8 cellular contexts compared by ENCODE assay signal in the genomic region with DNA sequence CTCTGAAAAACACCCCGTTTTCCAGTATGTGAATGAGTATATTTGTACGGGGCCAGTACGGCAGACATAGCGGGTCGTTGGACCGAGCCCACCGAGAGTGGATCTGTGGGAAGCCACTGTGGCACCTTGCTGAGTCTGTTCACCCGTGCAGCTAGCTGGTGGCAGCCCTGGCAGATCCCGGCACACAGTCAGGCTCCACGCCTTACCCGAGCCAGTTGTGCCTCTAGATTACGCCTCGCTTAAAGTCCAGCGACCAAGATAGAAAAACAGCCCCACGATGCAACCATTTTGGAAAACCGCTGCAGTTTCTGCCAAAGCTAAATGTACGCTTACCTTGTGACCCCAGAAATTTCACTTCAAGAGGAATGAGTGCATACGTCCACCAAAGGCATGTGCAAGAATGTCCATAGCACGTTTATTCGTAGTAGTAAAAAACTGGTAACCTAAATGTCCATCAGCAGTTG. TPM values are rescaled to one million over a fixed set of nuclear protein-coding genes. Genes with fewer than 3 reads are reported as not detected.
DNase-seq lines count a peak whose midpoint lies in the region; ATAC-seq, FAIRE-seq and TF ChIP-seq lines count a peak whose summit lies in the region.

No MANE protein-coding gene starts in this region.

- H3K27ac Mint-ChIP-seq in activated CD8-positive, alpha-beta memory T cell treated with anti-CD3 and anti-CD28 coated beads, Interleukin-2, amount 10 ng/mL, durations not matched to agents 7 days and 5 days: peak overlapping the region; percentile 97
- H3K27ac Mint-ChIP-seq in mesothelial cell of epicardium: peak overlapping the region; percentile 99

- H3K4me1 ChIP-seq in aorta (ENCODE audit: control insufficient read depth in 1 of 2, insufficient read depth in 2 of 2, low read length in 2 of 2): no peaks in the 10 kb centered on the region

- peak; percentile 35 for ATAC-seq in activated CD8-positive, alpha-beta memory T cell treated with anti-CD3 and anti-CD28 coated beads, Interleukin-2, amount 10 ng/mL, durations not matched to agents 7 days and 5 days
- peak; percentile 57 for ATAC-seq in aorta (ENCODE audit: low FRiP score)

- WGBS in aorta, 2 donors: 6 to 10% methylated on average over 20 of the region's 20 CpGs

- peak overlapping the region; percentile 95 for H3K4me3 ChIP-seq in MG63
- peak overlapping the region; percentile 77 for H3K4me3 ChIP-seq in coronary artery
- peak overlapping the region; percentile 67 to 79 for H3K4me3 ChIP-seq in aorta (ENCODE audit: low read length in 2 of 2)

- DNase-seq in activated CD8-positive, alpha-beta memory T cell treated with anti-CD3 and anti-CD28 coated beads, Interleukin-2, amount 10 ng/mL, durations not matched to agents 7 days and 5 days: no peak
- DNase-seq in activated CD8-positive, alpha-beta memory T cell treated with anti-CD3 and anti-CD28 coated beads for 24 hours: no peak
- DNase-seq in MG63 (no peak), coronary artery (ENCODE audit: low spot score) (no peak), mesothelial cell of epicardium (ENCODE audit: low spot score in 2 of 2, unreplicated experiment in 2 of 2) (peak in 1 of 2 experiments; percentile 51), aorta (peak in 1 of 2 donors; percentile 48), NCI-H345 treated with DMSO at 0.1 percent for 48 hours (lab: John Stamatoyannopoulos, UW; ENCODE audit: unreplicated experiment) (no peak), urothelium cell line (ENCODE audit: low spot score) (no peak)

- H3K27ac ChIP-seq in coronary artery (peak overlapping the region; percentile 77 to 89), aorta (ENCODE audit: low read depth in 1 of 2, low read length in 2 of 2) (no peak overlapping the region)

- intact Hi-C loops in aorta (cut with DNase I): no loop called here

- no peaks in the 10 kb centered on the region for H3K9me3 ChIP-seq in MG63
- no peaks in the 10 kb centered on the region for H3K9me3 ChIP-seq in aorta (ENCODE audit: control insufficient read depth, low read length)

- H3K36me3 Mint-ChIP-seq in activated CD8-positive, alpha-beta memory T cell treated with anti-CD3 and anti-CD28 coated beads, Interleukin-2, amount 10 ng/mL, durations not matched to agents 7 days and 5 days: peaks cover 15% of the 10 kb centered on the region
- peaks cover 4% of the 10 kb centered on the region for H3K36me3 Mint-ChIP-seq in mesothelial cell of epicardium

- H3K4me1 Mint-ChIP-seq in activated CD8-positive, alpha-beta memory T cell treated with anti-CD3 and anti-CD28 coated beads, Interleukin-2, amount 10 ng/mL, durations not matched to agents 7 days and 5 days: peaks cover 36% of the 10 kb centered on the region
- H3K4me1 Mint-ChIP-seq in mesothelial cell of epicardium: peaks cover 32% of the 10 kb centered on the region

- FAIRE-seq in urothelium cell line (lab: Jason Lieb, UNC): no peak

- TF ChIP-seq CTCF in coronary artery (IDR thresholded peaks at IDR 0.05) (no peak), mesothelial cell of epicardium (IDR thresholded peaks at IDR 0.05; ENCODE audit: unreplicated experiment) (no peak)

- peak overlapping the region; percentile 87 for H3K4me3 Mint-ChIP-seq in activated CD8-positive, alpha-beta memory T cell treated with anti-CD3 and anti-CD28 coated beads, Interleukin-2, amount 10 ng/mL, durations not matched to agents 7 days and 5 days
- peak overlapping the region; percentile 85 for H3K4me3 Mint-ChIP-seq in mesothelial cell of epicardium

- no peaks in the 10 kb centered on the region for H3K9me3 Mint-ChIP-seq in activated CD8-positive, alpha-beta memory T cell treated with anti-CD3 and anti-CD28 coated beads, Interleukin-2, amount 10 ng/mL, durations not matched to agents 7 days and 5 days (ENCODE audit: low read depth)
- H3K9me3 Mint-ChIP-seq in mesothelial cell of epicardium: no peaks in the 10 kb centered on the region

- H3K36me3 ChIP-seq in MG63: peaks cover 10% of the 10 kb centered on the region
- no peaks in the 10 kb centered on the region for H3K36me3 ChIP-seq in aorta (ENCODE audit: control insufficient read depth in 1 of 2, insufficient read depth in 2 of 2, low read length in 1 of 2)

- H3K27me3 Mint-ChIP-seq in activated CD8-positive, alpha-beta memory T cell treated with anti-CD3 and anti-CD28 coated beads, Interleukin-2, amount 10 ng/mL, durations not matched to agents 7 days and 5 days: peaks cover 8% of the 10 kb centered on the region
- no peaks in the 10 kb centered on the region for H3K27me3 Mint-ChIP-seq in mesothelial cell of epicardium (ENCODE audit: low read depth)

- H3K27me3 ChIP-seq in MG63 (no peaks in the 10 kb centered on the region), aorta (ENCODE audit: control insufficient read depth in 1 of 2, insufficient read depth in 2 of 2, low read length in 1 of 2) (no peaks in the 10 kb centered on the region)

- CTCF ChIA-PET in activated CD8-positive, alpha-beta memory T cell treated with anti-CD3 and anti-CD28 coated beads, Interleukin-2, amount 10 ng/mL, durations not matched to agents 7 days and 5 days (lab: Charles Lee): interaction anchor here (1.4 kb wide), 1 partner anchor 18 kb away, joined by 5 read pairs; no protein-coding TSS in a partner anchor

RNA-seq across cellular contexts. Expression of a gene that starts 0.5 kb away (rescaled TPM):
- total RNA-seq in activated CD8-positive, alpha-beta memory T cell treated with anti-CD3 and anti-CD28 coated beads, Interleukin-2, amount 10 ng/mL, durations not matched to agents 7 days and 5 days: 10 to 100 TPM; 66.3 to 72.4 TPM
- total RNA-seq in MG63 (2014; rRNA removed; shearing (Covaris generic); ENCODE audit: low replicate concordance): 21.9 and 40.5 TPM in 2 replicates
- total RNA-seq in mesothelial cell of epicardium (59.9 to 61.4 TPM (median 60.2 TPM) in 3 replicates), aorta (10 to 100 TPM; 47.2 to 55.1 TPM)
- polyA plus RNA-seq in aorta: 10 to 100 TPM in 1 of 2 donors, 1 to 10 TPM in 1; 8.1 to 11.9 TPM

RNA-seq across cellular contexts. Expression of a gene that starts 46.5 kb away (rescaled TPM):
- 10 to 100 TPM; 52.3 to 56.4 TPM for total RNA-seq in activated CD8-positive, alpha-beta memory T cell treated with anti-CD3 and anti-CD28 coated beads, Interleukin-2, amount 10 ng/mL, durations not matched to agents 7 days and 5 days
- total RNA-seq in MG63 (2014; rRNA removed; shearing (Covaris generic); ENCODE audit: low replicate concordance): 33.7 and 39.4 TPM in 2 replicates
- 32.9 to 34.7 TPM (median 34.1 TPM) in 3 replicates for total RNA-seq in mesothelial cell of epicardium
- 10 to 100 TPM; 18.5 TPM for total RNA-seq in aorta
- 1 to 10 TPM; 7.9 to 9.0 TPM for polyA plus RNA-seq in aorta

Comparison
In these comparisons a context has a peak if more than half of its experiments do, and no peak if none do; other contexts are left out.
1. H3K27ac ChIP-seq: peak in coronary artery (2 of 2); none in aorta (0 of 2).
2. Peak in every context shown above with its lines, with median percentiles within 50 percentile points of each other: H3K4me3 ChIP-seq.